ENCODE assay signal across 8 cellular contexts in the genomic region with DNA sequence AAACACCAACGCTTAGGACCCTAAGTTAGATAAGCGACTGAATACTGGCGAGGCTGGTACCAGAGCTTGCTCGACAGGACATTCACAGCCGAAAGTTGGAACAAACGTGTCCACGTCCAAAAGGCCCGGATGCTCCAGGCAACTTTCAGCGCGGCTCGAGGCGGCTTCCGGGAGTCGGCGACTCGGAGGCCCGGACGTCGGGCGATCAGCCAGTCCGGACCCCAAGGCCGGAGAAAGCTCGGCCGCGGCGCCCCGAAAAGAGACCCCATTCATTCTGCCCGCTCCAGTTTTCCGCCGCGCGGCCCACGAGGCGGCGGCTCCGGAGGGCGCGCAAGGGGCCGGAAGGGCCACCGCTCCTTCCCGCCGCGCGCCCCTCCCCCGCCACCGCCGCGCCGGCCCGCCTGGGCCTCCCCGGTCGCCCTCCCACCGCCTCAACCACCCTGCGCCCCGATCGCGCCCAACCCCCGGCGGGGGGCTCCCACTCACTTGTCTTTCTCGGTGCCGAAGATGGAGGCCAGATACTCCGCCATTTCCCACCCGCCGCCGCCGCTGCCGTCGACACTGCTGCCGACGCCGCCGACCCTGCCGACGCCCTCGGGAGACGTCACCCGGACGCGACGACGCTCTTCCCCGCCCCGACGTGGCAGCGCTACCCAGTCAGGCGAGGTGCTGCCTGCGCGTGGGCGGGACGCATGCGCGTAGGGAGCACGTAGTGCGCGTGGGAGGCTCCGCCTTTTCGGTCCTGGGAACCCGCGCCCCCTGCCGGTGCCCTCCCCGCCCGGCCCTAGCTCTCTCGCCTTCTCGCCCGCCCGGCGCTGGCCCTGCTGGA. TPM values are rescaled to one million over a fixed set of nuclear protein-coding genes. Genes with fewer than 3 reads are reported as not detected.
DNase-seq lines count a peak whose midpoint lies in the region; ATAC-seq and TF ChIP-seq lines count a peak whose summit lies in the region.
"Not testable (repeated sequence)": the region's sequence is repeated elsewhere in the genome, so short reads cannot be mapped to it uniquely, and the experiment has no call there.

A gene with protein sequence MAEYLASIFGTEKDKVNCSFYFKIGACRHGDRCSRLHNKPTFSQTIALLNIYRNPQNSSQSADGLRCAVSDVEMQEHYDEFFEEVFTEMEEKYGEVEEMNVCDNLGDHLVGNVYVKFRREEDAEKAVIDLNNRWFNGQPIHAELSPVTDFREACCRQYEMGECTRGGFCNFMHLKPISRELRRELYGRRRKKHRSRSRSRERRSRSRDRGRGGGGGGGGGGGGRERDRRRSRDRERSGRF (minus strand): TSS at position 606 of the 829 bp plus-strand sequence. CDS start 76 bp downstream, at position 530.

- H3K4me3 Mint-ChIP-seq in CD4-positive, CD25-positive, alpha-beta regulatory T cell = not testable (repeated sequence)

- H3K9me3 Mint-ChIP-seq in CD4-positive, CD25-positive, alpha-beta regulatory T cell = not testable (repeated sequence)

- H3K27me3 ChIP-seq in CD4-positive, CD25-positive, alpha-beta regulatory T cell (ENCODE audit: control insufficient read depth, insufficient read depth, low read length); SJSA1 (replicated peaks): not testable (repeated sequence)

- not testable (repeated sequence) for H3K4me1 ChIP-seq in CD4-positive, CD25-positive, alpha-beta regulatory T cell (ENCODE audit: control insufficient read depth, insufficient read depth, low read length, poor library complexity, severe bottlenecking); SJSA1 (replicated peaks)

- peak; percentile 90 to 93 for ATAC-seq in CD4-positive, CD25-positive, alpha-beta regulatory T cell (ENCODE audit: low read depth in 2 of 2)
- ATAC-seq in GM21367 (IDR thresholded peaks at IDR 0.05; ENCODE audit: unreplicated experiment) (peak; percentile 64), HG03135 (IDR thresholded peaks at IDR 0.05; ENCODE audit: unreplicated experiment) (peak; percentile 62)

- H3K36me3 Mint-ChIP-seq in CD4-positive, CD25-positive, alpha-beta regulatory T cell = not testable (repeated sequence)

- H3K27ac Mint-ChIP-seq in CD4-positive, CD25-positive, alpha-beta regulatory T cell = not testable (repeated sequence)

- H3K36me3 ChIP-seq in CD4-positive, CD25-positive, alpha-beta regulatory T cell (ENCODE audit: control insufficient read depth, insufficient read depth, low read length); SJSA1: not testable (repeated sequence)

- peak within 1 kb of the TSS; percentile 57 for H3K27ac ChIP-seq in CD4-positive, CD25-positive, alpha-beta regulatory T cell (ENCODE audit: insufficient read depth, low read length, poor library complexity, severe bottlenecking)
- not testable (repeated sequence) for H3K27ac ChIP-seq in SJSA1

- not testable (repeated sequence) for H3K4me3 ChIP-seq in CD4-positive, CD25-positive, alpha-beta regulatory T cell (ENCODE audit: low read depth, low read length); SJSA1
- peak within 1 kb of the TSS; percentile 49 to 62 for H3K4me3 ChIP-seq in foreskin fibroblast (ENCODE audit: low read depth in 1 of 2, low read length in 2 of 2)

- not testable (repeated sequence) for TF ChIP-seq CTCF in foreskin fibroblast (IDR thresholded peaks at IDR 0.05; ENCODE audit: low read depth, low read length)

- H3K9me3 ChIP-seq in CD4-positive, CD25-positive, alpha-beta regulatory T cell (ENCODE audit: control insufficient read depth in 2 of 2, low read length in 2 of 2); SJSA1 (replicated peaks): not testable (repeated sequence)

- DNase-seq in CD4-positive, CD25-positive, alpha-beta regulatory T cell = peak; percentile 47 to 74 (median 65)
- DNase-seq in SJSA1 (ENCODE audit: low read depth in 1 of 2, low spot score in 2 of 2) (peak; percentile 13 to 59), foreskin fibroblast (peak in 1 of 2 donors; percentile 28), mucosa of gallbladder (ENCODE audit: low spot score) (peak; percentile 80)
- peak; percentile 1 for DNase-seq in activated naive CD8-positive, alpha-beta T cell treated with anti-CD3 and anti-CD28 coated beads, Interleukin-2, amount 50 U/mL, for 16 hours (ENCODE audit: low read depth, low spot score)
- DNase-seq in stimulated activated CD4-positive, alpha-beta T cell treated with anti-CD3 and anti-CD28 coated beads, Interleukin-4, amount 100 ng/mL, for 24 hours = peak; percentile 62

- not testable (repeated sequence) for H3K27me3 Mint-ChIP-seq in CD4-positive, CD25-positive, alpha-beta regulatory T cell

- not testable (repeated sequence) for H3K4me1 Mint-ChIP-seq in CD4-positive, CD25-positive, alpha-beta regulatory T cell

RNA-seq across cellular contexts. Expression of the gene that starts here (rescaled TPM):
- total RNA-seq in CD4-positive, CD25-positive, alpha-beta regulatory T cell = 106 TPM
- polyA plus RNA-seq in CD4-positive, CD25-positive, alpha-beta regulatory T cell = 10 to 100 TPM; 45.8 to 96.4 (median 69.9) TPM
- total RNA-seq in SJSA1 (2014; rRNA removed; shearing (Covaris generic)) = 43.3 and 43.9 TPM in 2 replicates
- 18.0 TPM for total RNA-seq in mucosa of gallbladder
